20 cellular contexts compared by ENCODE assay signal in the genomic region with DNA sequence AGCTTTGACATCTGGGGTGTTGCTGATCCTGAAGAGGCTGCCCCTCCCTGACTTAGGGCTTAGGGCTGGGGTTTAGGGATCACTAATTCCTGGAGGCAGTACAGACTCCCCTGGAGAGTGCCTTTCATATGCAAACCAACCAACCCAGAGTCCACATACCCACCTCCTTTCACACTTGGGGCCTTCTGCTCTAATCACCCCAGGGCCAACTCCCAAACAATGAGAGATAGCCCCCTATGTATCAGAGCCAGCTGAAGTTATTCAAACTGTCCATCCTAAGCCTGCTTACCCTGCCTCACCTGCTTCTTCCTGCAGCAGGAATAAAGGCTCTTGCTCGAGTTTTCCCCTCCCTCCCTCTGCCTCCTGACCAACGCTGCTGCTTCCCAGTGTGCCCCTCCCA.
"Had no signal": no experiment of that assay in that cellular context is flagged by ENCODE, and none has a peak within 500 bp of the region (broad histone marks: within the 10 kb centered on the region; RNA-seq: fewer than 3 reads in every experiment).

No MANE protein-coding gene starts in this region.

- H3K4me3 ChIP-seq: ascending aorta, breast epithelium, colonic mucosa, heart right ventricle, thoracic aorta, vagina had no signal

- ATAC-seq: activated naive CD4-positive, alpha-beta T cell treated with anti-CD3 and anti-CD28 coated beads, Interleukin-2, amount 50 U/mL, for 72 hours; activated T-helper 17 cell treated with anti-CD3 and anti-CD28 coated beads, Interleukin-2, amount 50 U/mL, for 72 hours; heart right ventricle; left ventricle myocardium superior; sciatic nerve; stimulated activated naive B cell treated with anti-CD40 and anti-IgM and Interleukin-4, amounts not matched to agents 10 μg/mL and 1 μg/mL and 100 μg/mL, for 72 hours had no signal

- H3K27ac ChIP-seq: ascending aorta, breast epithelium, colonic mucosa, heart right ventricle, thoracic aorta, vagina had no signal

- DNase-seq: activated CD4-positive, alpha-beta T cell treated with anti-CD3 and anti-CD28 coated beads for 1 hour; activated CD4-positive, alpha-beta T cell treated with anti-CD3 and anti-CD28 coated beads, Interleukin-2, amount 50 U/mL, for 1 hour; activated T-cell treated with anti-CD3 and anti-CD28 coated beads, Interleukin-2, amount 50 U/mL, for 1 hour; colonic mucosa; heart right ventricle; left ventricle myocardium superior; small intestine; stimulated activated CD4-positive, alpha-beta T cell treated with anti-CD3 and anti-CD28 coated beads, Interleukin-15, amount 100 ng/mL, for 24 hours; stimulated activated naive B cell treated with anti-CD40 and anti-IgM and Interleukin-4, amounts not matched to agents 10 μg/mL and 1 μg/mL and 100 μg/mL, for 72 hours; SW 1271; T-helper 2 cell had no signal

- H3K4me3 Mint-ChIP-seq: activated T-helper 17 cell treated with anti-CD3 and anti-CD28 coated beads, Interleukin-2, amount 50 U/mL, for 72 hours; neural crest cell; stimulated activated naive B cell treated with anti-CD40 and anti-IgM and Interleukin-4, amounts not matched to agents 10 μg/mL and 1 μg/mL and 100 μg/mL, for 72 hours; type B pancreatic cell had no signal

- H3K9me3 ChIP-seq: ascending aorta, breast epithelium, colonic mucosa, heart right ventricle, thoracic aorta, vagina had no signal

- H3K4me1 Mint-ChIP-seq: activated T-helper 17 cell treated with anti-CD3 and anti-CD28 coated beads, Interleukin-2, amount 50 U/mL, for 72 hours; stimulated activated naive B cell treated with anti-CD40 and anti-IgM and Interleukin-4, amounts not matched to agents 10 μg/mL and 1 μg/mL and 100 μg/mL, for 72 hours had no signal

- H3K27me3 ChIP-seq: ascending aorta, breast epithelium, colonic mucosa, vagina had no signal

- H3K9me3 Mint-ChIP-seq: activated naive CD4-positive, alpha-beta T cell treated with anti-CD3 and anti-CD28 coated beads, Interleukin-2, amount 50 U/mL, for 72 hours; activated T-helper 17 cell treated with anti-CD3 and anti-CD28 coated beads, Interleukin-2, amount 50 U/mL, for 72 hours; type B pancreatic cell had no signal

- H3K36me3 Mint-ChIP-seq: activated naive CD4-positive, alpha-beta T cell treated with anti-CD3 and anti-CD28 coated beads, Interleukin-2, amount 50 U/mL, for 72 hours; stimulated activated naive B cell treated with anti-CD40 and anti-IgM and Interleukin-4, amounts not matched to agents 10 μg/mL and 1 μg/mL and 100 μg/mL, for 72 hours; type B pancreatic cell had no signal

- H3K27ac Mint-ChIP-seq: activated naive CD4-positive, alpha-beta T cell treated with anti-CD3 and anti-CD28 coated beads, Interleukin-2, amount 50 U/mL, for 72 hours; activated T-helper 17 cell treated with anti-CD3 and anti-CD28 coated beads, Interleukin-2, amount 50 U/mL, for 72 hours; stimulated activated naive B cell treated with anti-CD40 and anti-IgM and Interleukin-4, amounts not matched to agents 10 μg/mL and 1 μg/mL and 100 μg/mL, for 72 hours; type B pancreatic cell had no signal

- H3K4me1 ChIP-seq: ascending aorta, breast epithelium, colonic mucosa, heart right ventricle, vagina had no signal

- H3K36me3 ChIP-seq: ascending aorta, breast epithelium, colonic mucosa, heart right ventricle, thoracic aorta, vagina had no signal
